19 cellular contexts compared by ENCODE assay signal in genomic region chr3:27900316-27900715, GRCh38.
A peak's percentile ranks its signal among the peaks of the same experiment; 100 is the strongest.
DNase-seq lines count a peak whose midpoint lies in the region; ATAC-seq lines count a peak whose summit lies in the region.
"Had no signal": no experiment of that assay in that cellular context is flagged by ENCODE, and none has a peak within 500 bp of the region (broad histone marks: within the 10 kb centered on the region; RNA-seq: fewer than 3 reads in every experiment).

No MANE protein-coding gene starts in this region.

- peak overlapping the region; percentile 35 to 87 (median 66) for H3K27ac Mint-ChIP-seq in CD8-positive, alpha-beta memory T cell
- H3K27ac Mint-ChIP-seq: brain; dendritic cell treated with granulocyte-macrophage colony-stimulating factor and Interleukin-4, amounts not matched to agents 40 ng/mL and 50 ng/mL, for 4 days; T-helper 17 cell had no signal

- H2BK15ac ChIP-seq in mesendoderm (replicated peaks; ENCODE audit: low read depth): no peak overlapping the region

- no peak overlapping the region for H2BK5ac ChIP-seq in mesendoderm (ENCODE audit: low read length)

- H3K23ac ChIP-seq in mesendoderm (ENCODE audit: low read length): no peak overlapping the region

- no peak overlapping the region for H3K4me3 ChIP-seq in CD8-positive, alpha-beta memory T cell (ENCODE audit: low read length)
- H3K4me3 ChIP-seq in mesendoderm (ENCODE audit: low read length): no peak overlapping the region
- H3K4me3 ChIP-seq: thyroid gland had no signal

- POLR2A ChIA-PET in CD8-positive, alpha-beta memory T cell (lab: Charles Lee): no interaction called here

- no peaks in the 10 kb centered on the region for H3K36me3 ChIP-seq in CD8-positive, alpha-beta memory T cell (ENCODE audit: insufficient read depth, low read length)
- H3K36me3 ChIP-seq in mesendoderm (ENCODE audit: control insufficient read depth, insufficient read depth, low read length): no peaks in the 10 kb centered on the region
- H3K36me3 ChIP-seq: neutrophil, thyroid gland had no signal

- peaks cover 0 to 2% (median under 1%) of the 10 kb centered on the region in 5 donors for H3K9me3 Mint-ChIP-seq in CD8-positive, alpha-beta memory T cell
- H3K9me3 Mint-ChIP-seq in activated T-cell treated with anti-CD3 and anti-CD28 coated beads, Interleukin-2, amount 50 U/mL, for 4 hours: peaks cover 2% of the 10 kb centered on the region
- H3K9me3 Mint-ChIP-seq: dendritic cell treated with granulocyte-macrophage colony-stimulating factor and Interleukin-4, amounts not matched to agents 40 ng/mL and 50 ng/mL, for 4 days had no signal

- ATAC-seq in activated T-cell treated with anti-CD3 and anti-CD28 coated beads, Interleukin-2, amount 50 U/mL, for 4 hours: peak; percentile 93 to 94
- ATAC-seq in HG03521 (IDR thresholded peaks at IDR 0.05; ENCODE audit: unreplicated experiment): no peak
- ATAC-seq: T-helper 17 cell had no signal

- no peaks in the 10 kb centered on the region for H3K9me3 ChIP-seq in CD8-positive, alpha-beta memory T cell (ENCODE audit: low read length)
- H3K9me3 ChIP-seq: neutrophil, thyroid gland had no signal

- no peaks in the 10 kb centered on the region for H3K79me2 ChIP-seq in mesendoderm (ENCODE audit: control insufficient read depth, insufficient read depth, low read length)

- peak; percentile 21 for DNase-seq in CD1c-positive myeloid dendritic cell (ENCODE audit: extremely low spot score)
- DNase-seq in CD8-positive, alpha-beta memory T cell: peak in 3 of 5 donors; percentile 18 to 68 (median 61)
- DNase-seq in activated T-cell treated with anti-CD3 and anti-CD28 coated beads, Interleukin-2, amount 50 U/mL, for 4 hours: peak; percentile 7
- DNase-seq in mesendoderm: no peak
- no peak for DNase-seq in SK-N-DZ (ENCODE audit: low spot score)
- no peak for DNase-seq in HT-29 (ENCODE audit: low spot score)
- DNase-seq in kidney glomerular epithelial cell (lab: John Stamatoyannopoulos, UW): no peak
- DNase-seq: foreskin melanocyte, GDM1, KBM-7, NCI-H1048, NCI-H2029 treated with DMSO at 0.1 percent for 48 hours, T-helper 17 cell, thyroid gland had no signal

- CTCF ChIA-PET in CD8-positive, alpha-beta memory T cell (lab: Charles Lee): no interaction called here

- H2BK120ac ChIP-seq in mesendoderm (ENCODE audit: low read depth, low read length): no peak overlapping the region

- H4K8ac ChIP-seq in mesendoderm (ENCODE audit: low read depth, low read length): no peak overlapping the region

- H3K27me3 Mint-ChIP-seq in CD8-positive, alpha-beta memory T cell: no peaks in the 10 kb centered on the region
- no peaks in the 10 kb centered on the region for H3K27me3 Mint-ChIP-seq in activated T-cell treated with anti-CD3 and anti-CD28 coated beads, Interleukin-2, amount 50 U/mL, for 4 hours (ENCODE audit: low read depth)
- H3K27me3 Mint-ChIP-seq: brain; dendritic cell treated with granulocyte-macrophage colony-stimulating factor and Interleukin-4, amounts not matched to agents 40 ng/mL and 50 ng/mL, for 4 days; T-helper 17 cell had no signal

- H3K4ac ChIP-seq in mesendoderm (ENCODE audit: low read depth, low read length): no peak overlapping the region

- no peak overlapping the region for H3K4me2 ChIP-seq in mesendoderm (ENCODE audit: low read length)

- no peak overlapping the region for H3K9ac ChIP-seq in mesendoderm (ENCODE audit: low read length)

- H3K27ac ChIP-seq in CD8-positive, alpha-beta memory T cell (ENCODE audit: low read depth, low read length): no peak overlapping the region
- no peak overlapping the region for H3K27ac ChIP-seq in mesendoderm (ENCODE audit: low read depth, low read length)
- H3K27ac ChIP-seq: HL-60, neutrophil, thyroid gland had no signal

- H2AK5ac ChIP-seq in mesendoderm (ENCODE audit: low read length): no peak overlapping the region

- no peak overlapping the region for H3K56ac ChIP-seq in mesendoderm (ENCODE audit: low read length)

- no CpG with 5 or more reads among the region's 2 CpGs for WGBS in mesendoderm (ENCODE audit: extremely low coverage, insufficient coverage, low lambda C conversion rate)

- no peaks in the 10 kb centered on the region for H3K79me1 ChIP-seq in mesendoderm (ENCODE audit: low read length)

- peak overlapping the region; percentile 60 for H3K18ac ChIP-seq in mesendoderm (ENCODE audit: low read length)

- H3K27me3 ChIP-seq in CD8-positive, alpha-beta memory T cell (ENCODE audit: insufficient read depth, low read length, poor library complexity, severe bottlenecking): no peaks in the 10 kb centered on the region
- no peaks in the 10 kb centered on the region for H3K27me3 ChIP-seq in mesendoderm (ENCODE audit: insufficient read depth, low read length, poor library complexity)
- H3K27me3 ChIP-seq: neutrophil, thyroid gland had no signal

- H3K36me3 Mint-ChIP-seq in CD8-positive, alpha-beta memory T cell: peaks cover 0 to 10% (median 0%) of the 10 kb centered on the region in 3 donors
- no peaks in the 10 kb centered on the region for H3K36me3 Mint-ChIP-seq in activated T-cell treated with anti-CD3 and anti-CD28 coated beads, Interleukin-2, amount 50 U/mL, for 4 hours (ENCODE audit: insufficient read depth)
- H3K36me3 Mint-ChIP-seq: brain had no signal

- peaks cover 61 to 76% (median 72%) of the 10 kb centered on the region in 3 donors for H3K4me1 Mint-ChIP-seq in CD8-positive, alpha-beta memory T cell
- peaks cover 45% of the 10 kb centered on the region for H3K4me1 Mint-ChIP-seq in activated T-cell treated with anti-CD3 and anti-CD28 coated beads, Interleukin-2, amount 50 U/mL, for 4 hours (ENCODE audit: low read depth)
- H3K4me1 Mint-ChIP-seq: brain had no signal

- H4K5ac ChIP-seq in mesendoderm (ENCODE audit: low read length): no peak overlapping the region

- peaks cover 38% of the 10 kb centered on the region for H3K4me1 ChIP-seq in CD8-positive, alpha-beta memory T cell (ENCODE audit: insufficient read depth, low read length)
- H3K4me1 ChIP-seq in mesendoderm (ENCODE audit: control insufficient read depth, low read depth, low read length): no peaks in the 10 kb centered on the region
- H3K4me1 ChIP-seq: thyroid gland had no signal

- H3K4me3 Mint-ChIP-seq in CD8-positive, alpha-beta memory T cell: peak overlapping the region in 6 of 7 donors; percentile 4 to 68 (median 34)
- no peak overlapping the region for H3K4me3 Mint-ChIP-seq in activated T-cell treated with anti-CD3 and anti-CD28 coated beads, Interleukin-2, amount 50 U/mL, for 4 hours
- H3K4me3 Mint-ChIP-seq: brain; dendritic cell treated with granulocyte-macrophage colony-stimulating factor and Interleukin-4, amounts not matched to agents 40 ng/mL and 50 ng/mL, for 4 days; T-helper 17 cell had no signal

Comparison
In these comparisons a context has a peak if more than half of its experiments do, and no peak if none do; other contexts are left out.
1. DNase-seq: peak in CD1c-positive myeloid dendritic cell (single experiment), CD8-positive, alpha-beta memory T cell (3 of 5) and activated T-cell treated with anti-CD3 and anti-CD28 coated beads, Interleukin-2, amount 50 U/mL, for 4 hours (single experiment); none in mesendoderm (single experiment), SK-N-DZ (single experiment), HT-29 (single experiment) and kidney glomerular epithelial cell (single experiment).